1 cellular context compared by ENCODE assay signal in the genomic region with DNA sequence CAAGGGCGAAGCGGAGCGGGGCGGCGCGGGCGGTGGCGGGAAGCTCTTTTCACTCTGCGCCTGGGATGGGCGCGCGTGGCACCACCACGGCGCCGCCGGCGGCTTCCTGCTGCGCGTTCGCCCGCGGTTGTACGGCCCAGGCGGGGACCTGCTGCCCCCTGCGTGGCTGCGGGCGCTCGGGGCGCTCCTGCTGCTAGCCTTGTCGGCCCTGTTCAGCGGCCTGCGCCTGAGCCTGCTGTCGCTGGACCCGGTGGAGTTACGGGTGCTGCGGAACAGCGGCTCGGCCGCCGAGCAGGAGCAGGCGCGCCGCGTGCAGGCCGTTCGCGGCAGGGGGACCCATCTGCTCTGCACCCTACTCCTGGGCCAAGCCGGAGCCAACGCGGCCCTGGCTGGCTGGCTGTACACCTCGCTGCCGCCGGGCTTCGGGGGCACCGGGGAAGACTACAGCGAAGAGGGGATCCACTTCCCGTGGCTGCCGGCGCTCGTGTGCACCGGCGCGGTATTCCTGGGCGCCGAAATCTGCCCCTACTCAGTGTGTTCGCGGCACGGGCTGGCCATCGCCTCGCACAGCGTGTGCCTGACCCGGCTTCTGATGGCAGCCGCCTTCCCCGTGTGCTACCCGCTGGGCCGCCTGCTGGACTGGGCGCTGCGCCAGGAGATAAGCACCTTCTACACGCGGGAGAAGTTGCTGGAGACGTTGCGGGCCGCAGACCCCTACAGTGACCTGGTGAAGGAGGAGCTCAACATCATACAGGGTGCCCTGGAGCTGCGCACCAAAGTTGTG.
TF ChIP-seq lines count a peak whose summit lies in the region.

No MANE protein-coding gene starts in this region.

TF ChIP-seq in GM12878, 131 proteins besides CTCF, POLR2A, EP300 and RAD21:
- TF ChIP-seq, protein P1, sequence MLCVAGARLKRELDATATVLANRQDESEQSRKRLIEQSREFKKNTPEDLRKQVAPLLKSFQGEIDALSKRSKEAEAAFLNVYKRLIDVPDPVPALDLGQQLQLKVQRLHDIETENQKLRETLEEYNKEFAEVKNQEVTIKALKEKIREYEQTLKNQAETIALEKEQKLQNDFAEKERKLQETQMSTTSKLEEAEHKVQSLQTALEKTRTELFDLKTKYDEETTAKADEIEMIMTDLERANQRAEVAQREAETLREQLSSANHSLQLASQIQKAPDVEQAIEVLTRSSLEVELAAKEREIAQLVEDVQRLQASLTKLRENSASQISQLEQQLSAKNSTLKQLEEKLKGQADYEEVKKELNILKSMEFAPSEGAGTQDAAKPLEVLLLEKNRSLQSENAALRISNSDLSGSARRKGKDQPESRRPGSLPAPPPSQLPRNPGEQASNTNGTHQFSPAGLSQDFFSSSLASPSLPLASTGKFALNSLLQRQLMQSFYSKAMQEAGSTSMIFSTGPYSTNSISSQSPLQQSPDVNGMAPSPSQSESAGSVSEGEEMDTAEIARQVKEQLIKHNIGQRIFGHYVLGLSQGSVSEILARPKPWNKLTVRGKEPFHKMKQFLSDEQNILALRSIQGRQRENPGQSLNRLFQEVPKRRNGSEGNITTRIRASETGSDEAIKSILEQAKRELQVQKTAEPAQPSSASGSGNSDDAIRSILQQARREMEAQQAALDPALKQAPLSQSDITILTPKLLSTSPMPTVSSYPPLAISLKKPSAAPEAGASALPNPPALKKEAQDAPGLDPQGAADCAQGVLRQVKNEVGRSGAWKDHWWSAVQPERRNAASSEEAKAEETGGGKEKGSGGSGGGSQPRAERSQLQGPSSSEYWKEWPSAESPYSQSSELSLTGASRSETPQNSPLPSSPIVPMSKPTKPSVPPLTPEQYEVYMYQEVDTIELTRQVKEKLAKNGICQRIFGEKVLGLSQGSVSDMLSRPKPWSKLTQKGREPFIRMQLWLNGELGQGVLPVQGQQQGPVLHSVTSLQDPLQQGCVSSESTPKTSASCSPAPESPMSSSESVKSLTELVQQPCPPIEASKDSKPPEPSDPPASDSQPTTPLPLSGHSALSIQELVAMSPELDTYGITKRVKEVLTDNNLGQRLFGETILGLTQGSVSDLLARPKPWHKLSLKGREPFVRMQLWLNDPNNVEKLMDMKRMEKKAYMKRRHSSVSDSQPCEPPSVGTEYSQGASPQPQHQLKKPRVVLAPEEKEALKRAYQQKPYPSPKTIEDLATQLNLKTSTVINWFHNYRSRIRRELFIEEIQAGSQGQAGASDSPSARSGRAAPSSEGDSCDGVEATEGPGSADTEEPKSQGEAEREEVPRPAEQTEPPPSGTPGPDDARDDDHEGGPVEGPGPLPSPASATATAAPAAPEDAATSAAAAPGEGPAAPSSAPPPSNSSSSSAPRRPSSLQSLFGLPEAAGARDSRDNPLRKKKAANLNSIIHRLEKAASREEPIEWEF (IDR thresholded peaks at IDR 0.05; ENCODE audit: insufficient replicate concordance, low read depth, low read length), result no peak
- TF ChIP-seq YBX1 (IDR thresholded peaks at IDR 0.05) (no peak), JUND (IDR thresholded peaks at IDR 0.05; ENCODE audit: low read depth, low read length) (no peak), MEF2A (IDR thresholded peaks at IDR 0.05; ENCODE audit: insufficient read depth, low read depth, low read length) (no peak), NFIC (IDR thresholded peaks at IDR 0.05; ENCODE audit: low read depth, low read length) (no peak), ETV6 (conservative IDR thresholded peaks at IDR 0.05 in 1 of 2, IDR thresholded peaks at IDR 0.05 in 1 of 2; ENCODE audit: borderline replicate concordance in 1 of 2, low read depth in 1 of 2) (no peak), BMI1 (IDR thresholded peaks at IDR 0.05; ENCODE audit: borderline replicate concordance) (no peak), CEBPB (IDR thresholded peaks at IDR 0.05; ENCODE audit: borderline replicate concordance in 1 of 2, low read depth in 2 of 2, low read length in 2 of 2) (no peak), RELA (IDR thresholded peaks at IDR 0.05; ENCODE audit: borderline replicate concordance, partially characterized antibody) (no peak), LARP7 (IDR thresholded peaks at IDR 0.05) (no peak), WRNIP1 (IDR thresholded peaks at IDR 0.05; ENCODE audit: borderline replicate concordance, low read depth, low read length) (no peak)
- TF ChIP-seq, protein P2, sequence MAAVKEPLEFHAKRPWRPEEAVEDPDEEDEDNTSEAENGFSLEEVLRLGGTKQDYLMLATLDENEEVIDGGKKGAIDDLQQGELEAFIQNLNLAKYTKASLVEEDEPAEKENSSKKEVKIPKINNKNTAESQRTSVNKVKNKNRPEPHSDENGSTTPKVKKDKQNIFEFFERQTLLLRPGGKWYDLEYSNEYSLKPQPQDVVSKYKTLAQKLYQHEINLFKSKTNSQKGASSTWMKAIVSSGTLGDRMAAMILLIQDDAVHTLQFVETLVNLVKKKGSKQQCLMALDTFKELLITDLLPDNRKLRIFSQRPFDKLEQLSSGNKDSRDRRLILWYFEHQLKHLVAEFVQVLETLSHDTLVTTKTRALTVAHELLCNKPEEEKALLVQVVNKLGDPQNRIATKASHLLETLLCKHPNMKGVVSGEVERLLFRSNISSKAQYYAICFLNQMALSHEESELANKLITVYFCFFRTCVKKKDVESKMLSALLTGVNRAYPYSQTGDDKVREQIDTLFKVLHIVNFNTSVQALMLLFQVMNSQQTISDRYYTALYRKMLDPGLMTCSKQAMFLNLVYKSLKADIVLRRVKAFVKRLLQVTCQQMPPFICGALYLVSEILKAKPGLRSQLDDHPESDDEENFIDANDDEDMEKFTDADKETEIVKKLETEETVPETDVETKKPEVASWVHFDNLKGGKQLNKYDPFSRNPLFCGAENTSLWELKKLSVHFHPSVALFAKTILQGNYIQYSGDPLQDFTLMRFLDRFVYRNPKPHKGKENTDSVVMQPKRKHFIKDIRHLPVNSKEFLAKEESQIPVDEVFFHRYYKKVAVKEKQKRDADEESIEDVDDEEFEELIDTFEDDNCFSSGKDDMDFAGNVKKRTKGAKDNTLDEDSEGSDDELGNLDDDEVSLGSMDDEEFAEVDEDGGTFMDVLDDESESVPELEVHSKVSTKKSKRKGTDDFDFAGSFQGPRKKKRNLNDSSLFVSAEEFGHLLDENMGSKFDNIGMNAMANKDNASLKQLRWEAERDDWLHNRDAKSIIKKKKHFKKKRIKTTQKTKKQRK (IDR thresholded peaks at IDR 0.05; ENCODE audit: low read depth, low read length), result no peak
- TF ChIP-seq, protein P3, sequence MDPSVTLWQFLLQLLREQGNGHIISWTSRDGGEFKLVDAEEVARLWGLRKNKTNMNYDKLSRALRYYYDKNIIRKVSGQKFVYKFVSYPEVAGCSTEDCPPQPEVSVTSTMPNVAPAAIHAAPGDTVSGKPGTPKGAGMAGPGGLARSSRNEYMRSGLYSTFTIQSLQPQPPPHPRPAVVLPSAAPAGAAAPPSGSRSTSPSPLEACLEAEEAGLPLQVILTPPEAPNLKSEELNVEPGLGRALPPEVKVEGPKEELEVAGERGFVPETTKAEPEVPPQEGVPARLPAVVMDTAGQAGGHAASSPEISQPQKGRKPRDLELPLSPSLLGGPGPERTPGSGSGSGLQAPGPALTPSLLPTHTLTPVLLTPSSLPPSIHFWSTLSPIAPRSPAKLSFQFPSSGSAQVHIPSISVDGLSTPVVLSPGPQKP (IDR thresholded peaks at IDR 0.05; ENCODE audit: low read depth, low read length), result no peak
- TF ChIP-seq, protein P4, sequence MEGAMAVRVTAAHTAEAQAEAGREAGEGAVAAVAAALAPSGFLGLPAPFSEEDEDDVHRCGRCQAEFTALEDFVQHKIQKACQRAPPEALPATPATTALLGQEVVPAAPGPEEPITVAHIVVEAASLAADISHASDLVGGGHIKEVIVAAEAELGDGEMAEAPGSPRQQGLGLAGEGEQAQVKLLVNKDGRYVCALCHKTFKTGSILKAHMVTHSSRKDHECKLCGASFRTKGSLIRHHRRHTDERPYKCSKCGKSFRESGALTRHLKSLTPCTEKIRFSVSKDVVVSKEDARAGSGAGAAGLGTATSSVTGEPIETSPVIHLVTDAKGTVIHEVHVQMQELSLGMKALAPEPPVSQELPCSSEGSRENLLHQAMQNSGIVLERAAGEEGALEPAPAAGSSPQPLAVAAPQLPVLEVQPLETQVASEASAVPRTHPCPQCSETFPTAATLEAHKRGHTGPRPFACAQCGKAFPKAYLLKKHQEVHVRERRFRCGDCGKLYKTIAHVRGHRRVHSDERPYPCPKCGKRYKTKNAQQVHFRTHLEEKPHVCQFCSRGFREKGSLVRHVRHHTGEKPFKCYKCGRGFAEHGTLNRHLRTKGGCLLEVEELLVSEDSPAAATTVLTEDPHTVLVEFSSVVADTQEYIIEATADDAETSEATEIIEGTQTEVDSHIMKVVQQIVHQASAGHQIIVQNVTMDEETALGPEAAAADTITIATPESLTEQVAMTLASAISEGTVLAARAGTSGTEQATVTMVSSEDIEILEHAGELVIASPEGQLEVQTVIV (IDR thresholded peaks at IDR 0.05; ENCODE audit: borderline replicate concordance, partially characterized antibody), result no peak
